In the genomic region with DNA sequence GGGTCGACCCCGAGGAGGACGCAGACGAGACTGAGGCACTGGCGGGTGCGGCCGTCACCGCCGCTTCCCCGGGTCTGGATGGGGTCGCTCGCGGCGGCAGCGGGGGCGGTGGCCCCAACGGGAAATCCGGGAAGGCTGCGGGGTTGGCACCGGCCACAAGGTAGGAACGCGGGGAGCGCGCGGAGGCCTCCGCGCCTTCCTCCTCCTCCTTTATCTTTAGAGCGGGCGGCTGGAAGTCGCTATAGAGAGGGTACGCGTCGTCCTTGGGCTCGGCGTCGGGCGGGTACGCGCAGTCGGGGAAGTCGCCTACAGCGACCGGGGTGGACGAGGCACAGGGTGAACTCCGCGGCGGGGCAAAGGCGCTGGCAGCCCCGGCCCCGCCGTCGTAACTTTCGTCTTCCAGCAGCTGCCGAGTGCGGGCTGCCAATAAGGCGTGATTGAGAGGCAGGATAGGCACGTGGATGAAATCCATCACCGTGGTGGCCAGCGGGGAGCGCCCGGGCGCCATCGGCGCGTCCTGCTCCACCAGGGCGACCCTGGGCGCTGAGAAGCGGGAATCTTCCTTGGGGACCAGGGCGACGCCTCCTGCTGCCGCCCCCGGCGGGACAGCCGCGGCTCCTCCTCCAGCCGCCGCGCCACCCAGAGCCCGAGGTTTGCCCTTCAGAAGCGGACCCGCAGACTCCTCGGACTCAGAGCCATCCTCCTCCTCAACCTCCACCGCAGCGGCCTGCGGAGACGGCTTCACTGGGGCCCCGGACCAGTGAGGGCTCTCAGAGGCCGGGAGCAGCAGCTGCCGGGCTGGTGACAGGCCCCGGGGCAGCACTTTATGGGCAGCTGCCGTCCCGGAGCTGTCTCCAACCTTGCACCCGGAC, we compare ENCODE assay signal across 8 cellular contexts. TPM values are rescaled to one million over a fixed set of nuclear protein-coding genes. Genes with fewer than 3 reads are reported as not detected.
DNase-seq lines count a peak whose midpoint lies in the region; ATAC-seq and TF ChIP-seq lines count a peak whose summit lies in the region.

No MANE protein-coding gene starts in this region.

- 2% methylated on average over 78 of the region's 93 CpGs for WGBS in smooth muscle cell (ENCODE audit: low lambda C conversion rate)

- ATAC-seq in GM18505 (IDR thresholded peaks at IDR 0.05; ENCODE audit: unreplicated experiment) (no peak), GM19023 (IDR thresholded peaks at IDR 0.05; ENCODE audit: unreplicated experiment) (no peak)

- H3K4me3 ChIP-seq in ascending aorta: peak overlapping the region; percentile 77 to 87
- peak overlapping the region; percentile 82; the same call in 1 of the 2 replicates for H3K4me3 ChIP-seq in iPS-20b (ENCODE audit: low read length)
- H3K4me3 ChIP-seq in smooth muscle cell: peak overlapping the region; percentile 62

- H3K36me3 ChIP-seq in ascending aorta (no peaks in the 10 kb centered on the region), iPS-20b (ENCODE audit: insufficient read depth, low read depth, low read length) (no peaks in the 10 kb centered on the region), smooth muscle cell (ENCODE audit: low read depth) (no peaks in the 10 kb centered on the region)

- intact Hi-C loops in ascending aorta (cut with DNase I): loop anchor here (5.0 kb wide), 6 partner anchors 59 to 784 kb away; no protein-coding TSS in a partner anchor

- POLR2A ChIA-PET in HEK293T (lab: Yijun Ruan, JAX): no interaction called here

- H3K4me1 ChIP-seq in ascending aorta (peaks cover 5 to 11% of the 10 kb centered on the region in 2 donors), iPS-20b (ENCODE audit: insufficient read depth, low read length) (peaks cover 3% of the 10 kb centered on the region; the same call in 1 of the 2 replicates), smooth muscle cell (ENCODE audit: low read depth) (peaks cover 2% of the 10 kb centered on the region)

- H3K9ac ChIP-seq in iPS-20b (ENCODE audit: low read depth, low read length) (no peak overlapping the region), smooth muscle cell (ENCODE audit: low read depth) (no peak overlapping the region)

- H3K9me3 ChIP-seq in ascending aorta (no peaks in the 10 kb centered on the region), iPS-20b (ENCODE audit: insufficient read depth, low read depth, low read length) (no peaks in the 10 kb centered on the region), smooth muscle cell (replicated peaks; ENCODE audit: low read depth) (no peaks in the 10 kb centered on the region)

- H3F3A ChIP-seq in smooth muscle cell (ENCODE audit: low read depth): no peaks in the 10 kb centered on the region

- CTCF ChIA-PET in HEK293T (lab: Yijun Ruan, JAX): no interaction called here

- peak in 2 of 3 experiments; percentile 6 to 17 for TF ChIP-seq CTCF in ascending aorta (IDR thresholded peaks at IDR 0.05)
- no peak for TF ChIP-seq CTCF in smooth muscle cell (IDR thresholded peaks at IDR 0.05; ENCODE audit: borderline replicate concordance, insufficient read depth, poor library complexity, severe bottlenecking)

- DNase-seq in HEK293T (ENCODE audit: extremely low spot score) (peak; percentile 17), ascending aorta (ENCODE audit: low spot score in 2 of 2) (peak in 1 of 2 donors; percentile 73), smooth muscle cell (lab: John Stamatoyannopoulos, UW; ENCODE audit: unreplicated experiment) (no peak), HT-29 (ENCODE audit: low spot score) (no peak), OCI-M1 (lab: John Stamatoyannopoulos, UW) (no peak)

- TF ChIP-seq POLR2A in GM18505 (IDR thresholded peaks at IDR 0.05; ENCODE audit: borderline replicate concordance, extremely low read depth, insufficient read depth, insufficient read length): no peak

- no peaks in the 10 kb centered on the region for H4K20me1 ChIP-seq in smooth muscle cell (ENCODE audit: low read depth)

- H3K27me3 ChIP-seq in ascending aorta (no peaks in the 10 kb centered on the region), iPS-20b (ENCODE audit: insufficient read depth, low read length) (peaks cover 86% of the 10 kb centered on the region), smooth muscle cell (ENCODE audit: low read depth) (peaks cover 100% of the 10 kb centered on the region)

- H3K4me2 ChIP-seq in smooth muscle cell: peak overlapping the region; percentile 87

- peak overlapping the region; percentile 92 to 93 for H3K27ac ChIP-seq in ascending aorta
- H3K27ac ChIP-seq in iPS-20b (ENCODE audit: low read length): no peak overlapping the region
- no peak overlapping the region for H3K27ac ChIP-seq in smooth muscle cell (ENCODE audit: low read depth)

- H2AFZ ChIP-seq in smooth muscle cell (ENCODE audit: low read depth): peak overlapping the region; percentile 67

- H3K79me2 ChIP-seq in smooth muscle cell (ENCODE audit: low read depth): no peaks in the 10 kb centered on the region

TF ChIP-seq in HEK293T, 16 proteins besides CTCF, POLR2A, EP300 and RAD21:
- no peak for TF ChIP-seq CTBP1 (IDR thresholded peaks at IDR 0.05; ENCODE audit: borderline replicate concordance)
- no peak for TF ChIP-seq NFRKB (IDR thresholded peaks at IDR 0.05)
- TF ChIP-seq, protein P1, sequence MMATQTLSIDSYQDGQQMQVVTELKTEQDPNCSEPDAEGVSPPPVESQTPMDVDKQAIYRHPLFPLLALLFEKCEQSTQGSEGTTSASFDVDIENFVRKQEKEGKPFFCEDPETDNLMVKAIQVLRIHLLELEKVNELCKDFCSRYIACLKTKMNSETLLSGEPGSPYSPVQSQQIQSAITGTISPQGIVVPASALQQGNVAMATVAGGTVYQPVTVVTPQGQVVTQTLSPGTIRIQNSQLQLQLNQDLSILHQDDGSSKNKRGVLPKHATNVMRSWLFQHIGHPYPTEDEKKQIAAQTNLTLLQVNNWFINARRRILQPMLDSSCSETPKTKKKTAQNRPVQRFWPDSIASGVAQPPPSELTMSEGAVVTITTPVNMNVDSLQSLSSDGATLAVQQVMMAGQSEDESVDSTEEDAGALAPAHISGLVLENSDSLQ (IDR thresholded peaks at IDR 0.05): peak; percentile 13; the same call in 1 of the 2 replicates
- TF ChIP-seq SUZ12 (IDR thresholded peaks at IDR 0.05): no peak
- no peak for TF ChIP-seq FOXM1 (IDR thresholded peaks at IDR 0.05; ENCODE audit: borderline replicate concordance)
- TF ChIP-seq HDGF (IDR thresholded peaks at IDR 0.05; ENCODE audit: borderline replicate concordance): no peak
- no peak for TF ChIP-seq LEF1 (IDR thresholded peaks at IDR 0.05; ENCODE audit: borderline replicate concordance)
- no peak for TF ChIP-seq ZNF384 (IDR thresholded peaks at IDR 0.05)
- TF ChIP-seq SP1 (IDR thresholded peaks at IDR 0.05): no peak
- TF ChIP-seq TARDBP (IDR thresholded peaks at IDR 0.05): no peak
- no peak for TF ChIP-seq ELF4 (IDR thresholded peaks at IDR 0.05)
- TF ChIP-seq FOXA1 (IDR thresholded peaks at IDR 0.05): no peak
- TF ChIP-seq BHLHE40 (IDR thresholded peaks at IDR 0.05; ENCODE audit: borderline replicate concordance): no peak
- TF ChIP-seq L3MBTL2 (conservative IDR thresholded peaks at IDR 0.05): 0 out of 2 replicates have a peak, but pooled peaks have one; percentile 20
- TF ChIP-seq FOXK2 (IDR thresholded peaks at IDR 0.05): no peak
- TF ChIP-seq ARNT (IDR thresholded peaks at IDR 0.05): no peak

RNA-seq across cellular contexts. Expression of a gene that starts 1.7 kb away (rescaled TPM):
- total RNA-seq in ascending aorta: 31.1 TPM
- 0.72 and 0.85 TPM in 2 replicates for total RNA-seq in smooth muscle cell
- 0.27 and 0.51 TPM in 2 replicates for polyA plus RNA-seq in smooth muscle cell
- not detected in 2 replicates for total RNA-seq in HT-29 (2014; rRNA removed; shearing (Covaris generic))

Comparison
In these comparisons a context has a peak if more than half of its experiments do, and no peak if none do; other contexts are left out.
1. H3K27ac ChIP-seq: peak in ascending aorta (2 of 2); none in iPS-20b (single experiment) and smooth muscle cell (single experiment).
2. RNA of a gene that starts 1.7 kb away (total RNA-seq): 31.1 TPM in ascending aorta (single experiment); 0.72 to 0.85 TPM in smooth muscle cell and not detected in HT-29; every median in the first group is over 10 times any median in the second.
3. Peak in every context shown above with its lines, with median percentiles within 50 percentile points of each other: H3K4me3 ChIP-seq.